8 cellular contexts compared by ENCODE assay signal in genomic region chr1:8712413-8713229, GRCh38.
DNase-seq lines count a peak whose midpoint lies in the region; ATAC-seq and TF ChIP-seq lines count a peak whose summit lies in the region.

No MANE protein-coding gene starts in this region.

- WGBS in sigmoid colon, 2 donors: 5 to 12% methylated on average over 5 of the region's 5 CpGs

- peak; percentile 91 for ATAC-seq in GM23338
- peak; percentile 66 for ATAC-seq in activated CD8-positive, alpha-beta T cell treated with anti-CD3 and anti-CD28 coated beads, Interleukin-2, amount 10 ng/mL, durations not matched to agents 7 days and 5 days
- ATAC-seq in HG03520 (IDR thresholded peaks at IDR 0.05; ENCODE audit: unreplicated experiment): no peak
- ATAC-seq in HG03469 (IDR thresholded peaks at IDR 0.05; ENCODE audit: unreplicated experiment): no peak

- no peaks in the 10 kb centered on the region for H3K27me3 Mint-ChIP-seq in GM23338 (ENCODE audit: insufficient read depth, low read depth, poor library complexity)
- H3K27me3 Mint-ChIP-seq in activated CD8-positive, alpha-beta T cell treated with anti-CD3 and anti-CD28 coated beads, Interleukin-2, amount 10 ng/mL, durations not matched to agents 7 days and 5 days (ENCODE audit: low read depth): no peaks in the 10 kb centered on the region

- H3K36me3 ChIP-seq in A673 (ENCODE audit: insufficient read depth, low read length, poor library complexity, severe bottlenecking) (no peaks in the 10 kb centered on the region), GM23338 (ENCODE audit: insufficient read depth) (no peaks in the 10 kb centered on the region), left ventricle myocardium inferior (no peaks in the 10 kb centered on the region), sigmoid colon (no peaks in the 10 kb centered on the region)

- POLR2A ChIA-PET in A673 (lab: Charles Lee; ENCODE audit: low non-redundant PET): interaction anchor here (0.7 kb wide), 1 partner anchor 23 kb away, joined by 4 read pairs; no protein-coding TSS in a partner anchor
- POLR2A ChIA-PET in activated CD8-positive, alpha-beta T cell treated with anti-CD3 and anti-CD28 coated beads, Interleukin-2, amount 10 ng/mL, durations not matched to agents 7 days and 5 days (lab: Charles Lee): interaction anchor here (0.6 to 0.9 kb wide), 2 partner anchors 11 to 127 kb away, joined by 3 to 5 read pairs; no protein-coding TSS in a partner anchor

- H3K79me2 ChIP-seq in GM23338 (replicated peaks; ENCODE audit: insufficient read depth): peaks cover 84% of the 10 kb centered on the region

- H3K9me2 ChIP-seq in GM23338 (ENCODE audit: insufficient read depth): no peaks in the 10 kb centered on the region

- H3K4me3 ChIP-seq in A673 (ENCODE audit: low read depth, low read length, poor library complexity, severe bottlenecking) (peak overlapping the region; percentile 11), GM23338 (peak overlapping the region; percentile 8), left ventricle myocardium inferior (peak overlapping the region; percentile 36), sigmoid colon (peak overlapping the region in 1 of 4 donors; percentile 3)

- DNase-seq in A673 (ENCODE audit: low spot score) (peak; percentile 91), GM23338 (ENCODE audit: low spot score) (peak; percentile 82), NCI-H345 treated with DMSO at 0.1 percent for 48 hours (lab: John Stamatoyannopoulos, UW; ENCODE audit: unreplicated experiment) (peak; percentile 89), left ventricle myocardium inferior (no peak), sigmoid colon (no peak)
- DNase-seq in activated CD8-positive, alpha-beta T cell treated with anti-CD3 and anti-CD28 coated beads, Interleukin-2, amount 10 ng/mL, durations not matched to agents 7 days and 5 days: no peak

- intact Hi-C loops in A673 (cut with micrococcal nuclease; ENCODE audit: unreplicated experiment): loop anchor here (5.0 to 10.0 kb wide), 2 partner anchors 135 to 248 kb away; no protein-coding TSS in a partner anchor
- intact Hi-C loops in left ventricle myocardium inferior (cut with micrococcal nuclease): no loop called here
- intact Hi-C loops in sigmoid colon (cut with DNase I): no loop called here

- no peaks in the 10 kb centered on the region for H3F3A ChIP-seq in GM23338 (replicated peaks; ENCODE audit: low read depth)

- peak overlapping the region; percentile 37 for H3K4me2 ChIP-seq in GM23338

- no peaks in the 10 kb centered on the region for H3K9me3 Mint-ChIP-seq in GM23338
- H3K9me3 Mint-ChIP-seq in activated CD8-positive, alpha-beta T cell treated with anti-CD3 and anti-CD28 coated beads, Interleukin-2, amount 10 ng/mL, durations not matched to agents 7 days and 5 days (ENCODE audit: insufficient read depth): no peaks in the 10 kb centered on the region

- H3K27ac ChIP-seq in A673 (ENCODE audit: low read depth, low read length, poor library complexity, severe bottlenecking) (peak overlapping the region; percentile 81), GM23338 (ENCODE audit: low read depth) (peak overlapping the region; percentile 82), left ventricle myocardium inferior (replicated peaks) (peak overlapping the region; percentile 69), sigmoid colon (peak overlapping the region; percentile 62 to 86 (median 76))

- no peak overlapping the region for H2AFZ ChIP-seq in GM23338

- CTCF ChIA-PET in A673 (lab: Charles Lee): interaction anchor here (0.7 kb wide), 1 partner anchor 15 kb away, joined by 5 read pairs; no protein-coding TSS in a partner anchor
- CTCF ChIA-PET in activated CD8-positive, alpha-beta T cell treated with anti-CD3 and anti-CD28 coated beads, Interleukin-2, amount 10 ng/mL, durations not matched to agents 7 days and 5 days (lab: Charles Lee): interaction anchor here (1.0 to 1.3 kb wide), 3 partner anchors 14 to 142 kb away, joined by 4 read pairs; no protein-coding TSS in a partner anchor

- peaks cover 49% of the 10 kb centered on the region for H3K4me1 ChIP-seq in A673 (ENCODE audit: insufficient read depth, low read length, poor library complexity, severe bottlenecking)
- H3K4me1 ChIP-seq in GM23338 (ENCODE audit: insufficient read depth): peaks cover 44% of the 10 kb centered on the region
- H3K4me1 ChIP-seq in left ventricle myocardium inferior: peaks cover 27% of the 10 kb centered on the region
- H3K4me1 ChIP-seq in sigmoid colon: peaks cover 0 to 34% (median 26%) of the 10 kb centered on the region in 4 donors

- peak overlapping the region; percentile 78 for H3K27ac Mint-ChIP-seq in GM23338
- peak overlapping the region; percentile 67 for H3K27ac Mint-ChIP-seq in activated CD8-positive, alpha-beta T cell treated with anti-CD3 and anti-CD28 coated beads, Interleukin-2, amount 10 ng/mL, durations not matched to agents 7 days and 5 days

- H3K27me3 ChIP-seq in A673 (replicated peaks; ENCODE audit: insufficient read depth, low read depth, low read length, poor library complexity): no peaks in the 10 kb centered on the region
- H3K27me3 ChIP-seq in GM23338 (ENCODE audit: insufficient read depth): no peaks in the 10 kb centered on the region
- no peaks in the 10 kb centered on the region for H3K27me3 ChIP-seq in left ventricle myocardium inferior (ENCODE audit: low read depth)
- H3K27me3 ChIP-seq in sigmoid colon: no peaks in the 10 kb centered on the region

- no TSS peak for BruUV-seq in A673 (replicated peaks; lab: Mats Ljungman, UMichigan)

- H3K4me1 Mint-ChIP-seq in GM23338: peaks cover 40% of the 10 kb centered on the region
- peaks cover 25% of the 10 kb centered on the region for H3K4me1 Mint-ChIP-seq in activated CD8-positive, alpha-beta T cell treated with anti-CD3 and anti-CD28 coated beads, Interleukin-2, amount 10 ng/mL, durations not matched to agents 7 days and 5 days (ENCODE audit: low read depth)

- peak overlapping the region; percentile 55 for H3K4me3 Mint-ChIP-seq in GM23338
- H3K4me3 Mint-ChIP-seq in activated CD8-positive, alpha-beta T cell treated with anti-CD3 and anti-CD28 coated beads, Interleukin-2, amount 10 ng/mL, durations not matched to agents 7 days and 5 days: peak overlapping the region; percentile 40

- TF ChIP-seq CTCF in A673 (conservative IDR thresholded peaks at IDR 0.05; ENCODE audit: low read depth, low read length): no peak
- no peak for TF ChIP-seq CTCF in GM23338 (conservative IDR thresholded peaks at IDR 0.05; ENCODE audit: low read depth in 2 of 2)
- TF ChIP-seq CTCF in left ventricle myocardium inferior (IDR thresholded peaks at IDR 0.05; ENCODE audit: borderline replicate concordance): no peak
- TF ChIP-seq CTCF in sigmoid colon (IDR thresholded peaks at IDR 0.05): no peak

- TF ChIP-seq POLR2A in sigmoid colon (IDR thresholded peaks at IDR 0.05): no peak

- H3K9me3 ChIP-seq in A673 (ENCODE audit: low read depth, low read length, poor library complexity, severe bottlenecking): no peaks in the 10 kb centered on the region
- no peaks in the 10 kb centered on the region for H3K9me3 ChIP-seq in left ventricle myocardium inferior (replicated peaks)
- H3K9me3 ChIP-seq in sigmoid colon: no peaks in the 10 kb centered on the region

- TF ChIP-seq EP300 in sigmoid colon (IDR thresholded peaks at IDR 0.05): peak in 3 of 4 donors; percentile 5 to 61 (median 22)

- no peaks in the 10 kb centered on the region for H4K20me1 ChIP-seq in GM23338 (replicated peaks; ENCODE audit: insufficient read depth)

- peaks cover 4% of the 10 kb centered on the region; the same call in 1 of the 3 replicates for H3K36me3 Mint-ChIP-seq in GM23338 (ENCODE audit: low read depth)
- peaks cover 2% of the 10 kb centered on the region for H3K36me3 Mint-ChIP-seq in activated CD8-positive, alpha-beta T cell treated with anti-CD3 and anti-CD28 coated beads, Interleukin-2, amount 10 ng/mL, durations not matched to agents 7 days and 5 days (ENCODE audit: low read depth)

TF ChIP-seq in GM23338, 12 proteins besides CTCF, POLR2A, EP300 and RAD21:
- TF ChIP-seq STAT1 (IDR thresholded peaks at IDR 0.05; ENCODE audit: unreplicated experiment): no peak
- 0 out of 2 replicates have a peak, but pooled peaks have one; percentile 44 for TF ChIP-seq NANOG (IDR thresholded peaks at IDR 0.05; ENCODE audit: borderline replicate concordance)

Comparison
In these comparisons a context has a peak if more than half of its experiments do, and no peak if none do; other contexts are left out.
1. DNase-seq: peak in A673 (single experiment), GM23338 (single experiment) and NCI-H345 treated with DMSO at 0.1 percent for 48 hours (single experiment); none in activated CD8-positive, alpha-beta T cell treated with anti-CD3 and anti-CD28 coated beads, Interleukin-2, amount 10 ng/mL, durations not matched to agents 7 days and 5 days (single experiment), left ventricle myocardium inferior (single experiment) and sigmoid colon (single experiment).
2. ATAC-seq: peak in GM23338 (single experiment) and activated CD8-positive, alpha-beta T cell treated with anti-CD3 and anti-CD28 coated beads, Interleukin-2, amount 10 ng/mL, durations not matched to agents 7 days and 5 days (single experiment); none in HG03520 (single experiment) and HG03469 (single experiment).
3. Peak in every context shown above with its lines, with median percentiles within 50 percentile points of each other: H3K27ac ChIP-seq.